26 cellular contexts compared by ENCODE assay signal in the genomic region with DNA sequence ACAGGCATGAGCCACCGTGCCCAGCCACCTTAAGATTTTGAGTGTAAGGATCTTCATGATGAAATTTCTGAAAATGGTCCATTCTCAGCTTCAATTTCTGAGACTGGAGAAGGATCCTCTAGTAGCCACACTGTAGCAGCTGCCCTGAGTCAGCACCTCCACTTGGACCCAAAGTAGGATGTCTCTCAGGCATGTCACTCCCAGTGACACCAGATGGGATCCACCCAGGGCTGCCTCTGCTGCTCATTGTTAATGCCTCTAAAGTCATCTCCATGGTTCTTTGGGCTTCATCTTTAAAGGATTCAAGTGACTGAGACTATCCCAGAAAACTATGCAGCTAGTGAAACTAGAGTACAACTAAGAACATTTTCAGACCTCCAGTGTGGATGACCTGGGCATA.
"Had no signal": no experiment of that assay in that cellular context is flagged by ENCODE, and none has a peak within 500 bp of the region (broad histone marks: within the 10 kb centered on the region; RNA-seq: fewer than 3 reads in every experiment).

No MANE protein-coding gene starts in this region.

- H3K79me2 ChIP-seq: parathyroid adenoma had no signal

- H3K27me3 Mint-ChIP-seq: activated CD8-positive, alpha-beta memory T cell treated with anti-CD3 and anti-CD28 coated beads, Interleukin-2, amount 10 ng/mL, durations not matched to agents 7 days and 5 days; activated naive CD8-positive, alpha-beta T cell treated with anti-CD3 and anti-CD28 coated beads for 36 hours; naive thymus-derived CD4-positive, alpha-beta T cell; stimulated activated naive B cell treated with anti-CD40 and anti-IgM and Interleukin-4, amounts not matched to agents 10 μg/mL and 1 μg/mL and 100 μg/mL, for 72 hours had no signal

- H3K9ac ChIP-seq: parathyroid adenoma had no signal

- H3K36me3 ChIP-seq: adrenal gland, cardiac muscle cell, colonic mucosa, gastrocnemius medialis, suprapubic skin had no signal

- H3K27ac ChIP-seq: adrenal gland, cardiac muscle cell, colonic mucosa, gastrocnemius medialis, parathyroid adenoma, psoas muscle, suprapubic skin, tibial artery had no signal

- H2AFZ ChIP-seq: parathyroid adenoma had no signal

- H3K27me3 ChIP-seq: adrenal gland, cardiac muscle cell, colonic mucosa, gastrocnemius medialis, sigmoid colon, suprapubic skin, tibial artery had no signal

- DNase-seq: activated CD8-positive, alpha-beta memory T cell treated with anti-CD3 and anti-CD28 coated beads, Interleukin-2, amount 10 ng/mL, durations not matched to agents 7 days and 5 days; activated CD8-positive, alpha-beta T cell treated with anti-CD3 and anti-CD28 coated beads, Interleukin-2, amount 10 ng/mL, durations not matched to agents 7 days and 5 days; activated effector memory CD4-positive, alpha-beta T cell treated with Interleukin-2 at 50 U/mL for 16 hours; activated naive CD4-positive, alpha-beta T cell treated with anti-CD3 and anti-CD28 coated beads for 36 hours; activated naive CD8-positive, alpha-beta T cell treated with anti-CD3 and anti-CD28 coated beads for 36 hours; adrenal gland; aorta; cerebellar nuclear complex; colonic mucosa; effector CD8-positive, alpha-beta T cell; gastrocnemius medialis; glutamatergic neuron; islet precursor cell; naive thymus-derived CD4-positive, alpha-beta T cell; psoas muscle; sigmoid colon; stimulated activated CD4-positive, alpha-beta T cell treated with anti-CD3 and anti-CD28 coated beads, Interleukin-15, amount 100 ng/mL, for 24 hours; stimulated activated CD4-positive, alpha-beta T cell treated with anti-CD3 and anti-CD28 coated beads, Interleukin-2, amount 100 ng/mL, for 24 hours; stimulated activated naive B cell treated with anti-CD40 and anti-IgM and Interleukin-4, amounts not matched to agents 10 μg/mL and 1 μg/mL and 100 μg/mL, for 72 hours; T-helper 2 cell; tibial artery had no signal

- H3K9me3 ChIP-seq: adrenal gland, colonic mucosa, gastrocnemius medialis, psoas muscle, sigmoid colon, suprapubic skin, tibial artery had no signal

- H3K4me1 ChIP-seq: colonic mucosa, gastrocnemius medialis, psoas muscle had no signal

- H3K4me3 ChIP-seq: adrenal gland, cardiac muscle cell, colonic mucosa, gastrocnemius medialis, psoas muscle, sigmoid colon, suprapubic skin, tibial artery had no signal

- H3K9me3 Mint-ChIP-seq: activated naive CD4-positive, alpha-beta T cell treated with anti-CD3 and anti-CD28 coated beads for 36 hours; activated naive CD8-positive, alpha-beta T cell treated with anti-CD3 and anti-CD28 coated beads for 36 hours; brain; naive thymus-derived CD4-positive, alpha-beta T cell; stimulated activated naive B cell treated with anti-CD40 and anti-IgM and Interleukin-4, amounts not matched to agents 10 μg/mL and 1 μg/mL and 100 μg/mL, for 72 hours; WTC11 had no signal

- ATAC-seq: activated CD8-positive, alpha-beta memory T cell treated with anti-CD3 and anti-CD28 coated beads, Interleukin-2, amount 10 ng/mL, durations not matched to agents 7 days and 5 days; activated CD8-positive, alpha-beta T cell treated with anti-CD3 and anti-CD28 coated beads, Interleukin-2, amount 10 ng/mL, durations not matched to agents 7 days and 5 days; gastrocnemius medialis; naive thymus-derived CD4-positive, alpha-beta T cell; stimulated activated naive B cell treated with anti-CD40 and anti-IgM and Interleukin-4, amounts not matched to agents 10 μg/mL and 1 μg/mL and 100 μg/mL, for 72 hours; WTC11 had no signal

- H3K4me3 Mint-ChIP-seq: activated CD8-positive, alpha-beta memory T cell treated with anti-CD3 and anti-CD28 coated beads, Interleukin-2, amount 10 ng/mL, durations not matched to agents 7 days and 5 days; activated CD8-positive, alpha-beta T cell treated with anti-CD3 and anti-CD28 coated beads, Interleukin-2, amount 10 ng/mL, durations not matched to agents 7 days and 5 days; activated naive CD4-positive, alpha-beta T cell treated with anti-CD3 and anti-CD28 coated beads for 36 hours; activated naive CD8-positive, alpha-beta T cell treated with anti-CD3 and anti-CD28 coated beads for 36 hours; brain; naive thymus-derived CD4-positive, alpha-beta T cell; stimulated activated naive B cell treated with anti-CD40 and anti-IgM and Interleukin-4, amounts not matched to agents 10 μg/mL and 1 μg/mL and 100 μg/mL, for 72 hours; WTC11 had no signal

- H3K36me3 Mint-ChIP-seq: WTC11 had no signal

- H3K27ac Mint-ChIP-seq: activated CD8-positive, alpha-beta memory T cell treated with anti-CD3 and anti-CD28 coated beads, Interleukin-2, amount 10 ng/mL, durations not matched to agents 7 days and 5 days; activated naive CD4-positive, alpha-beta T cell treated with anti-CD3 and anti-CD28 coated beads for 36 hours; stimulated activated naive B cell treated with anti-CD40 and anti-IgM and Interleukin-4, amounts not matched to agents 10 μg/mL and 1 μg/mL and 100 μg/mL, for 72 hours; WTC11 had no signal

- H3K4me1 Mint-ChIP-seq: WTC11 had no signal
